ENCODE assay signal across 1 cellular context in genomic region chr14:100774164-100774537, GRCh38.
TF ChIP-seq lines count a peak whose summit lies in the region.

No MANE protein-coding gene starts in this region.

TF ChIP-seq in WTC11, 78 proteins besides CTCF, POLR2A, EP300 and RAD21 (continued from another document):
- TF ChIP-seq AFF4 (CRISPR knock-in tag; IDR thresholded peaks at IDR 0.05; ENCODE audit: borderline replicate concordance) (no peak), ARID4B (CRISPR knock-in tag; IDR thresholded peaks at IDR 0.05; ENCODE audit: borderline replicate concordance) (no peak), SP1 (CRISPR knock-in tag; conservative IDR thresholded peaks at IDR 0.05) (no peak), PRDM15 (CRISPR knock-in tag; IDR thresholded peaks at IDR 0.05) (no peak), CDX4 (CRISPR knock-in tag; IDR thresholded peaks at IDR 0.05; ENCODE audit: borderline replicate concordance) (no peak), ELF4 (CRISPR knock-in tag; IDR thresholded peaks at IDR 0.05; ENCODE audit: low read depth) (no peak), MAX (CRISPR knock-in tag; IDR thresholded peaks at IDR 0.05) (no peak), FOXP4 (CRISPR knock-in tag; IDR thresholded peaks at IDR 0.05) (no peak), NFYB (CRISPR knock-in tag; conservative IDR thresholded peaks at IDR 0.05; ENCODE audit: low read depth) (no peak), FOXK1 (CRISPR knock-in tag; IDR thresholded peaks at IDR 0.05) (no peak), ATF6 (CRISPR knock-in tag; IDR thresholded peaks at IDR 0.05) (no peak), TCF7 (CRISPR knock-in tag; IDR thresholded peaks at IDR 0.05; ENCODE audit: low read depth) (no peak), CREM (CRISPR knock-in tag; IDR thresholded peaks at IDR 0.05) (no peak), GRHL2 (CRISPR knock-in tag; IDR thresholded peaks at IDR 0.05; ENCODE audit: insufficient replicate concordance, severe bottlenecking) (no peak), FOXP1 (CRISPR knock-in tag; IDR thresholded peaks at IDR 0.05; ENCODE audit: borderline replicate concordance) (no peak), SMAD3 (CRISPR knock-in tag; IDR thresholded peaks at IDR 0.05; ENCODE audit: borderline replicate concordance) (no peak)
